8 cellular contexts compared by ENCODE assay signal in the genomic region with DNA sequence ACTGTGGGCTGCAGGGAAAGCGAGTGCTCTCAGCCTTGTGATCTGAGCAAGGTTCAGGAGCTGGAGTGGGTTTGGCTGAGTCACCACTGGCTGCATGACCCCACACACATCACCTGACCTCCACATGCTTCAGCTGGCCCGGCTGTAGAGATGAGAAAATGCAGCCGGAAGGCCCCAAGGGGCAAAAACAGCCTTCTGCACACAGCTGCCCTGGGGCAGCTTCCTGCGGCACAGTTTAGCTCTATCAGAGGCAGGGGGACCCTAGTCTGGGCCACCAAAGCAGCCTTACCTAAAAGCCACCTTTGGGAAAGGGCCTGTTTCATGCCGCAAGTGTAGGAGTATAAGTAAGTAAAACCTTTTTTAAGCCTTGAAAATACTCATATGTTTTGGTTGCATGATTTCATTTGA.
DNase-seq lines count a peak whose midpoint lies in the region; ATAC-seq lines count a peak whose summit lies in the region.

No MANE protein-coding gene starts in this region.

- peak; percentile 39 for DNase-seq in AG20443 (ENCODE audit: low spot score)
- peak; percentile 91 for DNase-seq in amniotic epithelial cell (ENCODE audit: low read depth)
- peak; percentile 41 for DNase-seq in left kidney (ENCODE audit: low read depth, low spot score)
- DNase-seq in midbrain (lab: John Stamatoyannopoulos, UW), result no peak
- no peak for DNase-seq in NCI-H2227 (lab: John Stamatoyannopoulos, UW; ENCODE audit: unreplicated experiment)
- no peak for DNase-seq in NCI-H146 treated with DMSO at 0.1 percent for 48 hours (lab: John Stamatoyannopoulos, UW; ENCODE audit: unreplicated experiment)

- ATAC-seq in GM19328 (IDR thresholded peaks at IDR 0.05; ENCODE audit: unreplicated experiment) (peak; percentile 92), HG03159 (IDR thresholded peaks at IDR 0.05; ENCODE audit: unreplicated experiment) (peak; percentile 87)

Comparison
In these comparisons a context has a peak if more than half of its experiments do, and no peak if none do; other contexts are left out.
1. DNase-seq: peak in AG20443 (single experiment), amniotic epithelial cell (single experiment) and left kidney (single experiment); none in midbrain (single experiment), NCI-H2227 (single experiment) and NCI-H146 treated with DMSO at 0.1 percent for 48 hours (single experiment).